In genomic region chr9:130599625-130600024, GRCh38 we compare ENCODE assay signal across 16 cellular contexts. TPM values are rescaled to one million over a fixed set of nuclear protein-coding genes. Genes with fewer than 3 reads are reported as not detected.
A peak's percentile ranks its signal among the peaks of the same experiment; 100 is the strongest.
DNase-seq lines count a peak whose midpoint lies in the region; ATAC-seq and TF ChIP-seq lines count a peak whose summit lies in the region.
"Had no signal": no experiment of that assay in that cellular context is flagged by ENCODE, and none has a peak within 500 bp of the region (broad histone marks: within the 10 kb centered on the region; RNA-seq: fewer than 3 reads in every experiment).

No MANE protein-coding gene starts in this region.

- peaks cover 49% of the 10 kb centered on the region for H3K79me2 ChIP-seq in GM23338 (replicated peaks; ENCODE audit: insufficient read depth)

- TF ChIP-seq CTCF in GM23338 (conservative IDR thresholded peaks at IDR 0.05; ENCODE audit: low read depth in 2 of 2) (no peak), neural crest cell (conservative IDR thresholded peaks at IDR 0.05) (no peak)

- H3K27me3 Mint-ChIP-seq in GM23338 (ENCODE audit: insufficient read depth, low read depth, poor library complexity) = peaks cover 3% of the 10 kb centered on the region
- H3K27me3 Mint-ChIP-seq in neural crest cell (ENCODE audit: low read depth) = no peaks in the 10 kb centered on the region
- H3K27me3 Mint-ChIP-seq: CD8-positive, alpha-beta memory T cell had no signal

- H4K20me1 ChIP-seq in GM23338 (replicated peaks; ENCODE audit: insufficient read depth) = peaks cover 22% of the 10 kb centered on the region

- H3K4me3 ChIP-seq in GM23338 (no peak overlapping the region), HUES64 (ENCODE audit: low read length) (no peak overlapping the region)
- H3K4me3 ChIP-seq: SJCRH30 had no signal

- H3F3A ChIP-seq in GM23338 (replicated peaks; ENCODE audit: low read depth) = no peaks in the 10 kb centered on the region

- no peak overlapping the region for H2AFZ ChIP-seq in GM23338

- no peaks in the 10 kb centered on the region for H3K9me3 Mint-ChIP-seq in GM23338
- H3K9me3 Mint-ChIP-seq in neural crest cell = no peaks in the 10 kb centered on the region
- H3K9me3 Mint-ChIP-seq: CD8-positive, alpha-beta memory T cell had no signal

- H3K36me3 ChIP-seq in GM23338 (ENCODE audit: insufficient read depth) (peaks cover 16% of the 10 kb centered on the region), HUES64 (ENCODE audit: insufficient read depth, low read length) (peaks cover 74% of the 10 kb centered on the region)

- peak; percentile 37 for DNase-seq in GM23338 (ENCODE audit: low spot score)
- peak; percentile 3 for DNase-seq in iPS DF 4.7 (ENCODE audit: extremely low read depth, low spot score)
- DNase-seq in neural crest cell (ENCODE audit: low read depth, low spot score) = no peak
- no peak for DNase-seq in stimulated activated CD4-positive, alpha-beta T cell treated with anti-CD3 and anti-CD28 coated beads, Interleukin-4, amount 100 ng/mL, for 24 hours
- no peak for DNase-seq in CD1c-positive myeloid dendritic cell (ENCODE audit: extremely low spot score)
- DNase-seq: BE2C; CD8-positive, alpha-beta memory T cell; HCEC 1CT; KG1; MM.1S; NCI-H1417; NCI-H2029 treated with DMSO at 0.1 percent for 48 hours; NCI-H510A treated with DMSO at 0.1 percent for 48 hours; SJCRH30 had no signal

- no peaks in the 10 kb centered on the region for H3K9me2 ChIP-seq in GM23338 (ENCODE audit: insufficient read depth)

- ATAC-seq in GM23338 (peak; percentile 87), HG02840 (IDR thresholded peaks at IDR 0.05; ENCODE audit: low FRiP score, unreplicated experiment) (no peak)

- WGBS in HUES64 = 66% methylated on average over 2 of the region's 2 CpGs

- H3K4me3 Mint-ChIP-seq in GM23338 (peak overlapping the region; percentile 26; the same call in 2 of the 3 replicates), neural crest cell (no peak overlapping the region)
- H3K4me3 Mint-ChIP-seq: CD8-positive, alpha-beta memory T cell had no signal

- H3K9ac ChIP-seq in HUES64 (ENCODE audit: low read depth, low read length) = 0 out of 2 replicates have a peak overlapping the region, but pooled peaks have one; percentile 12

- no peaks in the 10 kb centered on the region for H3K9me3 ChIP-seq in HUES64 (ENCODE audit: insufficient read depth, low read depth, low read length)
- H3K9me3 ChIP-seq: BE2C, SJCRH30 had no signal

- H3K4me1 Mint-ChIP-seq in GM23338 (peaks cover 28% of the 10 kb centered on the region), neural crest cell (peaks cover 7% of the 10 kb centered on the region)

- H3K27ac ChIP-seq in GM23338 (ENCODE audit: low read depth) (0 out of 2 replicates have a peak overlapping the region, but pooled peaks have one; percentile 42), HUES64 (ENCODE audit: low read depth, low read length) (no peak overlapping the region)
- H3K27ac ChIP-seq: SJCRH30 had no signal

- H3K4me1 ChIP-seq in GM23338 (ENCODE audit: insufficient read depth) (no peaks in the 10 kb centered on the region; the same call in 1 of the 2 replicates), HUES64 (ENCODE audit: insufficient read depth, low read length) (0 out of 2 replicates have a peak, but pooled peaks cover 6% of the 10 kb centered on the region)
- H3K4me1 ChIP-seq: SJCRH30 had no signal

- H3K27ac Mint-ChIP-seq in GM23338 = peak overlapping the region; percentile 91
- peak overlapping the region; percentile 80 for H3K27ac Mint-ChIP-seq in neural crest cell (ENCODE audit: unreplicated experiment)

- H3K4me2 ChIP-seq in GM23338 = no peak overlapping the region

- H3K27me3 ChIP-seq in GM23338 (ENCODE audit: insufficient read depth) (no peaks in the 10 kb centered on the region), HUES64 (ENCODE audit: insufficient read depth, low read length) (no peaks in the 10 kb centered on the region)
- H3K27me3 ChIP-seq: BE2C, SJCRH30 had no signal

- H3K36me3 Mint-ChIP-seq in GM23338 (ENCODE audit: low read depth) (peaks cover 59% of the 10 kb centered on the region), neural crest cell (ENCODE audit: low read depth) (peaks cover 17% of the 10 kb centered on the region)

TF ChIP-seq in GM23338, 12 proteins besides CTCF, POLR2A, EP300 and RAD21 (continues in another document):
- no peak for TF ChIP-seq POLR2AphosphoS5 (IDR thresholded peaks at IDR 0.05; ENCODE audit: low read depth)
- TF ChIP-seq REST (IDR thresholded peaks at IDR 0.05; ENCODE audit: unreplicated experiment) = no peak
- TF ChIP-seq ZNF331 (CRISPR knock-in tag; IDR thresholded peaks at IDR 0.05; ENCODE audit: low read depth) = no peak

RNA-seq across cellular contexts. Expression of gene FUBP3, which starts 20.2 kb away (rescaled TPM):
- 63.4 and 74.8 TPM in 2 replicates for total RNA-seq in GM23338 (2014; rRNA removed; shearing (Covaris generic))
- 38.0 and 42.5 TPM in 2 replicates for polyA plus RNA-seq in GM23338 (2016; fragmentation: Nextera tagmentation; extraction: Ambion mirVana)
- polyA plus RNA-seq in HUES64 (2013, experiment 1 of 2) = 51.1 TPM
- 53.3 TPM for polyA plus RNA-seq in HUES64 (2013, experiment 2 of 2)
- 66.3 and 67.7 TPM in 2 replicates for total RNA-seq in neural crest cell

Comparison
In these comparisons a context has a peak if more than half of its experiments do, and no peak if none do; other contexts are left out.
1. DNase-seq: peak in GM23338 (single experiment) and iPS DF 4.7 (single experiment); none in neural crest cell (single experiment), stimulated activated CD4-positive, alpha-beta T cell treated with anti-CD3 and anti-CD28 coated beads, Interleukin-4, amount 100 ng/mL, for 24 hours (single experiment) and CD1c-positive myeloid dendritic cell (single experiment).